ENCODE assay signal across 8 cellular contexts in genomic region chr2:234951386-234952269, GRCh38. TPM values are rescaled to one million over a fixed set of nuclear protein-coding genes. Genes with fewer than 3 reads are reported as not detected.
A peak's percentile ranks its signal among the peaks of the same experiment; 100 is the strongest.
DNase-seq lines count a peak whose midpoint lies in the region; ATAC-seq and TF ChIP-seq lines count a peak whose summit lies in the region.

Gene SH3BP4 (plus strand): TSS chr2:234952017. CDS start chr2:235035003, 82,986 bp downstream.

- H3K27me3 Mint-ChIP-seq in endothelial cell (ENCODE audit: unreplicated experiment): peaks cover 13% of the 10 kb centered on the region

- TF ChIP-seq CTCF in endothelial cell (IDR thresholded peaks at IDR 0.05; ENCODE audit: unreplicated experiment) (no peak), OCI-LY7 (conservative IDR thresholded peaks at IDR 0.05; ENCODE audit: low read length) (no peak)

- H3K9me3 ChIP-seq in OCI-LY7 (ENCODE audit: low read length): no peaks in the 10 kb centered on the region

- no peak within 1 kb of the TSS for H3K27ac ChIP-seq in OCI-LY7 (ENCODE audit: low read depth, low read length, poor library complexity, severe bottlenecking)

- intact Hi-C loops in OCI-LY7 (cut with micrococcal nuclease; ENCODE audit: unreplicated experiment): no loop called here

- no peak for ATAC-seq in GM21390 (IDR thresholded peaks at IDR 0.05; ENCODE audit: unreplicated experiment)

- DNase-seq in COR-L47 (lab: John Stamatoyannopoulos, UW): peak; percentile 47
- peak; percentile 5 for DNase-seq in NCI-H1092 treated with DMSO at 0.1 percent for 48 hours (lab: John Stamatoyannopoulos, UW)
- peak; percentile 43 to 50 for DNase-seq in activated CD4-positive, alpha-beta T cell treated with anti-CD3 and anti-CD28 coated beads, Interleukin-2, amount 50 U/mL, for 48 hours
- DNase-seq in endothelial cell (ENCODE audit: low spot score): peak; percentile 90
- DNase-seq in medulla oblongata (ENCODE audit: extremely low spot score): peak; percentile 83
- peak; percentile 17 for DNase-seq in stimulated activated CD8-positive, alpha-beta memory T cell treated with anti-CD3 and anti-CD28 coated beads, Interleukin-15, amount 100 ng/mL, for 24 hours (ENCODE audit: low read depth)
- DNase-seq in OCI-LY7 (ENCODE audit: low spot score): no peak

- H4K20me1 ChIP-seq in OCI-LY7 (ENCODE audit: insufficient read depth, low read length): no peaks in the 10 kb centered on the region

- no peaks in the 10 kb centered on the region for H3K4me1 ChIP-seq in OCI-LY7 (ENCODE audit: insufficient read depth, low read length, poor library complexity, severe bottlenecking)

- H3K36me3 Mint-ChIP-seq in endothelial cell (ENCODE audit: low read depth, unreplicated experiment): peaks cover 5% of the 10 kb centered on the region

- no peaks in the 10 kb centered on the region for H3K36me3 ChIP-seq in OCI-LY7 (ENCODE audit: insufficient read depth, low read length)

- H3K27ac Mint-ChIP-seq in endothelial cell (ENCODE audit: unreplicated experiment): peak within 1 kb of the TSS; percentile 90

- POLR2A ChIA-PET in OCI-LY7 (lab: Charles Lee): no interaction called here

- CTCF ChIA-PET in OCI-LY7 (lab: Charles Lee; ENCODE audit: unreplicated experiment): no interaction called here

- peak within 1 kb of the TSS; percentile 95 for H3K4me3 Mint-ChIP-seq in endothelial cell (ENCODE audit: unreplicated experiment)

- H2AFZ ChIP-seq in OCI-LY7 (ENCODE audit: low read length): no peak within 1 kb of the TSS

- H3K4me2 ChIP-seq in OCI-LY7 (ENCODE audit: low read length): no peak within 1 kb of the TSS

- no peaks in the 10 kb centered on the region for H3K79me2 ChIP-seq in OCI-LY7 (ENCODE audit: insufficient read depth, low read depth, low read length)

- no peak within 1 kb of the TSS for H3K4me3 ChIP-seq in OCI-LY7 (ENCODE audit: low read depth, low read length, poor library complexity, severe bottlenecking)

- peaks cover 43% of the 10 kb centered on the region for H3K4me1 Mint-ChIP-seq in endothelial cell (ENCODE audit: unreplicated experiment)

- BruUV-seq in OCI-LY7 (replicated peaks; lab: Mats Ljungman, UMichigan): no TSS peak

- H3K9me3 Mint-ChIP-seq in endothelial cell (ENCODE audit: unreplicated experiment): no peaks in the 10 kb centered on the region

- H3K9me2 ChIP-seq in OCI-LY7 (ENCODE audit: insufficient read depth, low read length): no peaks in the 10 kb centered on the region

RNA-seq across cellular contexts. Expression of gene SH3BP4, which starts in this region (rescaled TPM):
- total RNA-seq in endothelial cell (ENCODE audit: unreplicated experiment): 58.6 TPM
- total RNA-seq in OCI-LY7 (2014; rRNA removed; shearing (Covaris generic)): not detected in 2 replicates
- total RNA-seq in OCI-LY7 (2022): 0.06 TPM in 1 of 2 replicates, not detected in the other

Comparison
In these comparisons a context has a peak if more than half of its experiments do, and no peak if none do; other contexts are left out.
1. RNA of gene SH3BP4 (total RNA-seq): 58.6 TPM in endothelial cell (single experiment); 0.06 TPM in OCI-LY7; every median in the first group is over 10 times any median in the second.